In the genomic region with DNA sequence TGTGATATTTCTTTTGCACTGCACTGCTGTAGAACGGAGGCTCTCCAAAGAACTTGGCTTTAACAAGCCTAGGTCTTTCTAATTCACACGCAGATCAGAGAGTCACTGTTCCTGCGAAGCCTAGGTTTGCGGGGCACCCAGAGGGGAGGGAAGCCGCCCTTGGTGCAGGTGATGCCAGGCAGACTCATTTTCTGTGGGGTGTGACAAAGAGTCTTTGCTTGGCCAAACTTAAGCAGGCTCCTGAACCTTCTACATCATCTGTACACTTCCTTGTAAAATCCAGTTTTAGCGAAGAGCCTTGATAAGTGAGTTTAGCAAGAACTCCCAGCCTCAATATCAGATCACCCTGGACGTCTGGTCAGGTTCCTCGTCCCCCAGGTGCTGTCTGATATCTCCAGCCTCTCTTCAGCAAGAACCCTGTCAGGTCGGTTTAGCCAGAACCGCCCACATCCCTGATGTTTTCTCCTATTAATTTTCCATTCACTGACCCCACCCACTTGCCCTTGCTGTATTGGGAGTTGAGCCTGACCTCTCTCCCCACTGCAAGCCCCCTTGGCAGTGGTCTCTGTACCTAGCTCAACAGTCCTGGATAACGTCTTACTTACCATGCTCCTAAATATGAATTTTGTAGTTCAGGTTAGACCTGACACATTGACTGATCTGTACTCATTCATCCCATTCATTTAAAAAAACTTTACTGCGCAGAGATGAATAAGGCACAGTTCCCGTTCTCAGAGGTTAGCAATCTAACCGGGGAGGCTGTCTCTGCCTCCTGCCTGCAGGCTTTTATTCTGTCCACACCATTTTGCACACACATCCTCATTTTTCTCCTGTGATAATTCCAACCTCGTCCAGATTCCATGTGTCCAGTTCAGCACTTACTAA, we compare ENCODE assay signal across 9 cellular contexts.
DNase-seq lines count a peak whose midpoint lies in the region; ATAC-seq lines count a peak whose summit lies in the region.
"Had no signal": no experiment of that assay in that cellular context is flagged by ENCODE, and none has a peak within 500 bp of the region (broad histone marks: within the 10 kb centered on the region; RNA-seq: fewer than 3 reads in every experiment).

No MANE protein-coding gene starts in this region.

- H3K9me3 Mint-ChIP-seq in activated T-cell treated with anti-CD3 and anti-CD28 coated beads, Interleukin-2, amount 50 U/mL, for 24 hours = no peaks in the 10 kb centered on the region
- no peaks in the 10 kb centered on the region for H3K9me3 Mint-ChIP-seq in dendritic cell treated with granulocyte-macrophage colony-stimulating factor and Interleukin-4, amounts not matched to agents 40 ng/mL and 50 ng/mL, for 4 days
- H3K9me3 Mint-ChIP-seq in stimulated activated naive CD8-positive, alpha-beta T cell treated with anti-CD3 and anti-CD28 coated beads, Interleukin-15, amount 100 ng/mL, for 72 hours = no peaks in the 10 kb centered on the region

- peaks cover 13% of the 10 kb centered on the region for H3K36me3 ChIP-seq in NT2/D1 (ENCODE audit: insufficient read depth, insufficient read length, low read length)

- H3K4me3 ChIP-seq in NT2/D1 (ENCODE audit: insufficient read length, low read depth) = peak overlapping the region; percentile 17

- peaks cover 13% of the 10 kb centered on the region for H3K4me1 ChIP-seq in NT2/D1 (ENCODE audit: insufficient read depth, insufficient read length)

- H3K27me3 ChIP-seq in NT2/D1 (ENCODE audit: insufficient read depth, insufficient read length) = no peaks in the 10 kb centered on the region
- H3K27me3 ChIP-seq: testis had no signal

- H3K4me1 Mint-ChIP-seq in activated T-cell treated with anti-CD3 and anti-CD28 coated beads, Interleukin-2, amount 50 U/mL, for 24 hours (ENCODE audit: low read depth) = peaks cover 39% of the 10 kb centered on the region
- peaks cover 50% of the 10 kb centered on the region for H3K4me1 Mint-ChIP-seq in dendritic cell treated with granulocyte-macrophage colony-stimulating factor and Interleukin-4, amounts not matched to agents 40 ng/mL and 50 ng/mL, for 4 days (ENCODE audit: low read depth)
- H3K4me1 Mint-ChIP-seq in stimulated activated naive CD8-positive, alpha-beta T cell treated with anti-CD3 and anti-CD28 coated beads, Interleukin-15, amount 100 ng/mL, for 72 hours = peaks cover 44% of the 10 kb centered on the region

- H3K36me3 Mint-ChIP-seq in activated T-cell treated with anti-CD3 and anti-CD28 coated beads, Interleukin-2, amount 50 U/mL, for 24 hours (ENCODE audit: low read depth) = peaks cover 9% of the 10 kb centered on the region
- H3K36me3 Mint-ChIP-seq in dendritic cell treated with granulocyte-macrophage colony-stimulating factor and Interleukin-4, amounts not matched to agents 40 ng/mL and 50 ng/mL, for 4 days (ENCODE audit: low read depth) = peaks cover 19% of the 10 kb centered on the region

- H3K27me3 Mint-ChIP-seq in activated T-cell treated with anti-CD3 and anti-CD28 coated beads, Interleukin-2, amount 50 U/mL, for 24 hours = no peaks in the 10 kb centered on the region
- peaks cover 7% of the 10 kb centered on the region for H3K27me3 Mint-ChIP-seq in dendritic cell treated with granulocyte-macrophage colony-stimulating factor and Interleukin-4, amounts not matched to agents 40 ng/mL and 50 ng/mL, for 4 days
- H3K27me3 Mint-ChIP-seq in stimulated activated naive CD8-positive, alpha-beta T cell treated with anti-CD3 and anti-CD28 coated beads, Interleukin-15, amount 100 ng/mL, for 72 hours = peaks cover 7% of the 10 kb centered on the region

- H3K9me3 ChIP-seq in NT2/D1 (ENCODE audit: insufficient read depth, low read length) = no peaks in the 10 kb centered on the region
- H3K9me3 ChIP-seq: testis had no signal

- DNase-seq in activated T-cell treated with anti-CD3 and anti-CD28 coated beads, Interleukin-2, amount 50 U/mL, for 24 hours = peak; percentile 52
- no peak for DNase-seq in activated T-cell treated with anti-CD3 and anti-CD28 coated beads, Interleukin-2, amount 50 U/mL, for 1 hour
- DNase-seq in NT2/D1 (ENCODE audit: low read depth, low spot score) (no peak), NCI-H446 (lab: John Stamatoyannopoulos, UW) (no peak)
- DNase-seq in stimulated activated naive CD8-positive, alpha-beta T cell treated with anti-CD3 and anti-CD28 coated beads, Interleukin-15, amount 100 ng/mL, for 72 hours = no peak

- H3K9ac ChIP-seq in NT2/D1 (ENCODE audit: insufficient read length, low read depth) = peak overlapping the region; percentile 50

- peak overlapping the region; percentile 54 for H3K27ac Mint-ChIP-seq in activated T-cell treated with anti-CD3 and anti-CD28 coated beads, Interleukin-2, amount 50 U/mL, for 24 hours
- H3K27ac Mint-ChIP-seq in dendritic cell treated with granulocyte-macrophage colony-stimulating factor and Interleukin-4, amounts not matched to agents 40 ng/mL and 50 ng/mL, for 4 days = peak overlapping the region; percentile 75
- peak overlapping the region in 1 of 2 donors; percentile 49 for H3K27ac Mint-ChIP-seq in stimulated activated naive CD8-positive, alpha-beta T cell treated with anti-CD3 and anti-CD28 coated beads, Interleukin-15, amount 100 ng/mL, for 72 hours

- peak overlapping the region; percentile 79 for H3K4me3 Mint-ChIP-seq in activated T-cell treated with anti-CD3 and anti-CD28 coated beads, Interleukin-2, amount 50 U/mL, for 24 hours
- peak overlapping the region; percentile 54 for H3K4me3 Mint-ChIP-seq in dendritic cell treated with granulocyte-macrophage colony-stimulating factor and Interleukin-4, amounts not matched to agents 40 ng/mL and 50 ng/mL, for 4 days
- H3K4me3 Mint-ChIP-seq in stimulated activated naive CD8-positive, alpha-beta T cell treated with anti-CD3 and anti-CD28 coated beads, Interleukin-15, amount 100 ng/mL, for 72 hours = peak overlapping the region; percentile 78 to 81

- intact Hi-C loops in dendritic cell treated with granulocyte-macrophage colony-stimulating factor and Interleukin-4, amounts not matched to agents 40 ng/mL and 50 ng/mL, for 4 days (cut with micrococcal nuclease) = no loop called here

- ATAC-seq in stimulated activated naive CD8-positive, alpha-beta T cell treated with anti-CD3 and anti-CD28 coated beads, Interleukin-15, amount 100 ng/mL, for 72 hours = no peak
- no peak for ATAC-seq in GM19324 (IDR thresholded peaks at IDR 0.05; ENCODE audit: low FRiP score, unreplicated experiment)
- ATAC-seq in GM18498 (IDR thresholded peaks at IDR 0.05; ENCODE audit: unreplicated experiment) = no peak
